In the genomic region with DNA sequence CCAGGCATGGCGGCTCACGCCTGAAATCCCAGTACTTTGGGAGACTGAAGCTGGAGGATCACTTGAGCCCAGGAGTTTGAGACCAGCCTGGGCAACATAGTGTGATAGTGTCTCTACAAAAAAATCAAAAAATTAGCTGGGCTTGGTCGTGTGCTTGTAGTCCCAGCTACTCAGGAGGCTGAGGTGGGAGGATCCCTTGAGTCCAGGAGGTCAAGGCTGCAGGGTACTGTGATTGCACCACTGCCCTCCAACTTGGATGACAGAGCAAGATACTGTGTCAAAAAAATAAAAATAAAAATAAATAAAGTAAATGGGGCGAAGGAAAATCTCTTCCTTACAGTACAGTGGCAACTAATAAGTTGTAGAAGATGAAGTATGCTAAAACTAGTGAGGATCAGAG, we compare ENCODE assay signal across 1 cellular context.
TF ChIP-seq lines count a peak whose summit lies in the region.

No MANE protein-coding gene starts in this region.

TF ChIP-seq in HepG2, 621 proteins besides CTCF, POLR2A, EP300 and RAD21:
- TF ChIP-seq, protein P1, sequence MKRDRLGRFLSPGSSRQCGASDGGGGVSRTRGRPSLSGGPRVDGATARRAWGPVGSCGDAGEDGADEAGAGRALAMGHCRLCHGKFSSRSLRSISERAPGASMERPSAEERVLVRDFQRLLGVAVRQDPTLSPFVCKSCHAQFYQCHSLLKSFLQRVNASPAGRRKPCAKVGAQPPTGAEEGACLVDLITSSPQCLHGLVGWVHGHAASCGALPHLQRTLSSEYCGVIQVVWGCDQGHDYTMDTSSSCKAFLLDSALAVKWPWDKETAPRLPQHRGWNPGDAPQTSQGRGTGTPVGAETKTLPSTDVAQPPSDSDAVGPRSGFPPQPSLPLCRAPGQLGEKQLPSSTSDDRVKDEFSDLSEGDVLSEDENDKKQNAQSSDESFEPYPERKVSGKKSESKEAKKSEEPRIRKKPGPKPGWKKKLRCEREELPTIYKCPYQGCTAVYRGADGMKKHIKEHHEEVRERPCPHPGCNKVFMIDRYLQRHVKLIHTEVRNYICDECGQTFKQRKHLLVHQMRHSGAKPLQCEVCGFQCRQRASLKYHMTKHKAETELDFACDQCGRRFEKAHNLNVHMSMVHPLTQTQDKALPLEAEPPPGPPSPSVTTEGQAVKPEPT (CRISPR knock-in tag; IDR thresholded peaks at IDR 0.05; ENCODE audit: low read depth): no peak
- TF ChIP-seq, protein P2, sequence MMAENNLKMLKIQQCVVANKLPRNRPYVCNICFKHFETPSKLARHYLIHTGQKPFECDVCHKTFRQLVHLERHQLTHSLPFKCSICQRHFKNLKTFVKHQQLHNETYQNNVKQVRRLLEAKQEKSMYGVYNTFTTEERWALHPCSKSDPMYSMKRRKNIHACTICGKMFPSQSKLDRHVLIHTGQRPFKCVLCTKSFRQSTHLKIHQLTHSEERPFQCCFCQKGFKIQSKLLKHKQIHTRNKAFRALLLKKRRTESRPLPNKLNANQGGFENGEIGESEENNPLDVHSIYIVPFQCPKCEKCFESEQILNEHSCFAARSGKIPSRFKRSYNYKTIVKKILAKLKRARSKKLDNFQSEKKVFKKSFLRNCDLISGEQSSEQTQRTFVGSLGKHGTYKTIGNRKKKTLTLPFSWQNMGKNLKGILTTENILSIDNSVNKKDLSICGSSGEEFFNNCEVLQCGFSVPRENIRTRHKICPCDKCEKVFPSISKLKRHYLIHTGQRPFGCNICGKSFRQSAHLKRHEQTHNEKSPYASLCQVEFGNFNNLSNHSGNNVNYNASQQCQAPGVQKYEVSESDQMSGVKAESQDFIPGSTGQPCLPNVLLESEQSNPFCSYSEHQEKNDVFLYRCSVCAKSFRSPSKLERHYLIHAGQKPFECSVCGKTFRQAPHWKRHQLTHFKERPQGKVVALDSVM (CRISPR knock-in tag; IDR thresholded peaks at IDR 0.05): peak; percentile 49; the same call in 1 of the 2 replicates
- TF ChIP-seq, protein P3, sequence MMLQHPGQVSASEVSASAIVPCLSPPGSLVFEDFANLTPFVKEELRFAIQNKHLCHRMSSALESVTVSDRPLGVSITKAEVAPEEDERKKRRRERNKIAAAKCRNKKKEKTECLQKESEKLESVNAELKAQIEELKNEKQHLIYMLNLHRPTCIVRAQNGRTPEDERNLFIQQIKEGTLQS (CRISPR knock-in tag; IDR thresholded peaks at IDR 0.05): no peak
TF ChIP-seq in HepG2: peak in this region for 1.
